1 cellular context compared by ENCODE assay signal in genomic region chr6:149806127-149806526, GRCh38.
TF ChIP-seq lines count a peak whose summit lies in the region.

No MANE protein-coding gene starts in this region.

TF ChIP-seq in IMR-90, 13 proteins besides CTCF, POLR2A, EP300 and RAD21 (continued from another document):
- no peak for TF ChIP-seq BHLHE40 (IDR thresholded peaks at IDR 0.05; ENCODE audit: low read depth, low read length)
- TF ChIP-seq NFE2L2 (IDR thresholded peaks at IDR 0.05; ENCODE audit: low read depth, low read length), result no peak
- no peak for TF ChIP-seq FOS (IDR thresholded peaks at IDR 0.05; ENCODE audit: low read depth, low read length)
- no peak for TF ChIP-seq CEBPB (IDR thresholded peaks at IDR 0.05; ENCODE audit: low read depth, low read length)
- no peak for TF ChIP-seq RFX5 (IDR thresholded peaks at IDR 0.05; ENCODE audit: low read depth, low read length)
- no peak for TF ChIP-seq RCOR1 (IDR thresholded peaks at IDR 0.05; ENCODE audit: insufficient replicate concordance, low read length)
- no peak for TF ChIP-seq CHD1 (IDR thresholded peaks at IDR 0.05; ENCODE audit: low read depth, low read length)
- TF ChIP-seq MXI1 (IDR thresholded peaks at IDR 0.05; ENCODE audit: borderline replicate concordance, low read depth, low read length), result no peak
- no peak for TF ChIP-seq MAFK (IDR thresholded peaks at IDR 0.05; ENCODE audit: low read depth, low read length)
TF ChIP-seq in IMR-90: peak in this region for 0.
